In genomic region chr10:59301067-59301674, GRCh38 we compare ENCODE assay signal across 28 cellular contexts.
"Had no signal": no experiment of that assay in that cellular context is flagged by ENCODE, and none has a peak within 500 bp of the region (broad histone marks: within the 10 kb centered on the region; RNA-seq: fewer than 3 reads in every experiment).

No MANE protein-coding gene starts in this region.

- H3K4me3 ChIP-seq: adrenal gland, breast epithelium, Peyer's patch, SJCRH30 had no signal

- H3K36me3 ChIP-seq: adrenal gland, breast epithelium, Peyer's patch, SJCRH30 had no signal

- H3K27me3 ChIP-seq: adrenal gland, breast epithelium, Peyer's patch, SJCRH30 had no signal

- ATAC-seq: activated T-cell treated with anti-CD3 and anti-CD28 coated beads, Interleukin-2, amount 50 U/mL, for 4 hours had no signal

- H3K4me2 ChIP-seq: SK-N-SH had no signal

- DNase-seq: activated CD4-positive, alpha-beta memory T cell treated with anti-CD3 and anti-CD28 coated beads for 36 hours; activated CD4-positive, alpha-beta T cell treated with anti-CD3 and anti-CD28 coated beads for 1 hour; activated CD4-positive, alpha-beta T cell treated with anti-CD3 and anti-CD28 coated beads, Interleukin-2, amount 10 ng/mL, durations not matched to agents 7 days and 5 days; activated CD8-positive, alpha-beta memory T cell treated with anti-CD3 and anti-CD28 coated beads for 24 hours; activated gamma-delta T cell; activated naive CD4-positive, alpha-beta T cell treated with anti-CD3 and anti-CD28 coated beads for 36 hours; activated naive CD8-positive, alpha-beta T cell treated with anti-CD3 and anti-CD28 coated beads, Interleukin-2, amount 10 ng/mL, durations not matched to agents 7 days and 5 days; activated T-cell treated with anti-CD3 and anti-CD28 coated beads, Interleukin-2, amount 50 U/mL, for 4 hours; adrenal gland; aorta; central memory CD4-positive, alpha-beta T cell; MM.1S; NCI-H1105; NCI-H1436; NCI-H1694 treated with DMSO at 0.1 percent for 48 hours; NCI-H2029 treated with DMSO at 0.1 percent for 48 hours; NCI-H345; NCI-H510A; NCI-H526 treated with DMSO at 0.1 percent for 48 hours; NCI-H82; NK-92 treated with Interleukin-12 subunit alpha and Interleukin-12 subunit beta, amount 100 ng/mL, for 24 hours; Peyer's patch; Right ventricle myocardium superior; SJCRH30; SK-N-SH; T-helper 1 cell had no signal

- H3K9me3 ChIP-seq: adrenal gland, breast epithelium, Peyer's patch, SJCRH30, SK-N-SH had no signal

- H3K27ac ChIP-seq: adrenal gland, breast epithelium, Peyer's patch, RWPE1, SJCRH30 had no signal

- H3K4me1 ChIP-seq: breast epithelium, Peyer's patch, SJCRH30 had no signal

- H3K9ac ChIP-seq: SK-N-SH had no signal
